Comparison of ENCODE assay signal across 8 cellular contexts in genomic region chr9:112971415-112971814, GRCh38. TPM values are rescaled to one million over a fixed set of nuclear protein-coding genes. Genes with fewer than 3 reads are reported as not detected.
DNase-seq lines count a peak whose midpoint lies in the region; ATAC-seq and TF ChIP-seq lines count a peak whose summit lies in the region.

No MANE protein-coding gene starts in this region.

- no peak overlapping the region for H3K4me3 ChIP-seq in AG04449 (ENCODE audit: low read depth, low read length)
- no peak overlapping the region for H3K4me3 ChIP-seq in epithelial cell of proximal tubule (ENCODE audit: low read depth, low read length)
- no peak overlapping the region for H3K4me3 ChIP-seq in prostate gland

- CTCF ChIA-PET in AG04449 (lab: Yijun Ruan, JAX), result no interaction called here

- TF ChIP-seq CTCF in AG04449 (IDR thresholded peaks at IDR 0.05; ENCODE audit: insufficient read depth, low read length, missing control alignments) (peak; percentile 22), epithelial cell of proximal tubule (conservative IDR thresholded peaks at IDR 0.05; ENCODE audit: low read depth, low read length) (peak; percentile 38), prostate gland (IDR thresholded peaks at IDR 0.05) (no peak)

- no peaks in the 10 kb centered on the region for H3K4me1 ChIP-seq in prostate gland (replicated peaks)

- no peaks in the 10 kb centered on the region for H3K27me3 ChIP-seq in prostate gland (replicated peaks; ENCODE audit: insufficient read depth)

- WGBS in prostate gland, result 22% methylated on average over 5 of the region's 5 CpGs

- H3K36me3 ChIP-seq in prostate gland, result no peaks in the 10 kb centered on the region

- intact Hi-C loops in prostate gland (cut with DNase I), result no loop called here

- POLR2A ChIA-PET in AG04449 (lab: Yijun Ruan, JAX), result no interaction called here

- ATAC-seq in GM18505 (IDR thresholded peaks at IDR 0.05; ENCODE audit: unreplicated experiment), result no peak
- ATAC-seq in GM18502 (IDR thresholded peaks at IDR 0.05; ENCODE audit: poor library complexity, unreplicated experiment), result no peak

- TF ChIP-seq POLR2A in GM18505 (IDR thresholded peaks at IDR 0.05; ENCODE audit: borderline replicate concordance, extremely low read depth, insufficient read depth, insufficient read length) (no peak), prostate gland (IDR thresholded peaks at IDR 0.05) (no peak)

- no peaks in the 10 kb centered on the region for H3K9me3 ChIP-seq in prostate gland

- no peak for DNase-seq in AG04449 (ENCODE audit: low read depth, low spot score)
- DNase-seq in ELR (ENCODE audit: low read depth), result peak; percentile 36
- peak; percentile 48 for DNase-seq in NCI-H69 (lab: John Stamatoyannopoulos, UW)
- DNase-seq in epithelial cell of proximal tubule (ENCODE audit: low read depth), result no peak
- no peak for DNase-seq in NCI-H128 (lab: John Stamatoyannopoulos, UW; ENCODE audit: unreplicated experiment)
- no peak for DNase-seq in prostate gland (ENCODE audit: low spot score)

- no peak overlapping the region for H3K27ac ChIP-seq in prostate gland

RNA-seq across cellular contexts. Expression of gene ZNF883, which starts 40.6 kb away (rescaled TPM):
- 3.4 and 5.3 TPM in 2 replicates for total RNA-seq in epithelial cell of proximal tubule
- total RNA-seq in prostate gland, result 1 to 10 TPM; 1.5 to 5.2 TPM

Comparison
In these comparisons a context has a peak if more than half of its experiments do, and no peak if none do; other contexts are left out.
1. DNase-seq: peak in ELR (single experiment) and NCI-H69 (single experiment); none in AG04449 (single experiment), epithelial cell of proximal tubule (single experiment), NCI-H128 (single experiment) and prostate gland (single experiment).
2. CTCF ChIP-seq: peak in AG04449 (single experiment) and epithelial cell of proximal tubule (single experiment); none in prostate gland (0 of 4).